In the genomic region with DNA sequence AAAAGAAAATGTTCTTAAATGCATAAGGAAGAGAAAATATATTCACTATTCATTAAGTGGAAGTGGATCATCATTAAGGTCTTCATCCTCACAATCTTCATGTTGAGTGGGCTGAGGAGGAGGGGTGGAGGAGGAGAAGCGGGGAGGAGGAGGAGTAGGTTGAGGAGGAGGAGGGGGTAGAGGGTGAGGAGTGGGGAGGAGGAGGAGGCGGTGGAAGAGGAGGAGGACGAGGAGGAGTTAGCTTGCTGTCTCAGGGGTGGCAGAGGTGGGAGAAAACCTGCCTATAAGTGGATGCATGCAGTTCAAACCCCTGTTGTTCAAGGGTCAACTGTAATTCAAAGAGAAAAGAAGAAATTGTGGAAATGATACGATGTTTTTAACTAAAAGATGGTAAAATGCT, we compare ENCODE assay signal across 27 cellular contexts.
DNase-seq lines count a peak whose midpoint lies in the region; ATAC-seq, FAIRE-seq and TF ChIP-seq lines count a peak whose summit lies in the region.
"Had no signal": no experiment of that assay in that cellular context is flagged by ENCODE, and none has a peak within 500 bp of the region (broad histone marks: within the 10 kb centered on the region; RNA-seq: fewer than 3 reads in every experiment).

No MANE protein-coding gene starts in this region.

- no peaks in the 10 kb centered on the region for H3K79me2 ChIP-seq in K562 (ENCODE audit: control insufficient read depth, insufficient read depth, low read length)

- H3K27ac ChIP-seq in K562 (ENCODE audit: extremely low read depth, low read depth, low read length), result no peak overlapping the region
- H3K27ac ChIP-seq: 22Rv1, SJCRH30 had no signal

- peaks cover 2% of the 10 kb centered on the region for H3K9me3 Mint-ChIP-seq in activated CD4-positive, alpha-beta memory T cell treated with anti-CD3 and anti-CD28 coated beads for 36 hours
- no peaks in the 10 kb centered on the region for H3K9me3 Mint-ChIP-seq in activated CD4-positive, alpha-beta memory T cell treated with anti-CD3 and anti-CD28 coated beads, Interleukin-2, amount 10 ng/mL, durations not matched to agents 7 days and 5 days
- H3K9me3 Mint-ChIP-seq in type B pancreatic cell, result no peaks in the 10 kb centered on the region
- peaks cover 14% of the 10 kb centered on the region for H3K9me3 Mint-ChIP-seq in progenitor cell of endocrine pancreas (ENCODE audit: low read depth)
- H3K9me3 Mint-ChIP-seq: CD8-positive, alpha-beta memory T cell had no signal

- no peaks in the 10 kb centered on the region for H3K27me3 ChIP-seq in K562 (ENCODE audit: control insufficient read depth in 2 of 2, insufficient read depth in 2 of 2, low read length in 2 of 2)
- H3K27me3 ChIP-seq: BE2C, MG63, SJCRH30 had no signal

- no peaks in the 10 kb centered on the region for H3K4me1 Mint-ChIP-seq in activated CD4-positive, alpha-beta memory T cell treated with anti-CD3 and anti-CD28 coated beads for 36 hours (ENCODE audit: low read depth)
- no peaks in the 10 kb centered on the region for H3K4me1 Mint-ChIP-seq in activated CD4-positive, alpha-beta memory T cell treated with anti-CD3 and anti-CD28 coated beads, Interleukin-2, amount 10 ng/mL, durations not matched to agents 7 days and 5 days
- no peaks in the 10 kb centered on the region for H3K4me1 Mint-ChIP-seq in type B pancreatic cell (ENCODE audit: unreplicated experiment)
- peaks cover 1% of the 10 kb centered on the region for H3K4me1 Mint-ChIP-seq in progenitor cell of endocrine pancreas (ENCODE audit: low read depth)
- H3K4me1 Mint-ChIP-seq: CD14-positive monocyte; CD8-positive, alpha-beta memory T cell had no signal

- TF ChIP-seq EP300 in K562 (IDR thresholded peaks at IDR 0.05; ENCODE audit: low read length), result no peak

- H3K36me3 Mint-ChIP-seq in activated CD4-positive, alpha-beta memory T cell treated with anti-CD3 and anti-CD28 coated beads for 36 hours, result no peaks in the 10 kb centered on the region
- H3K36me3 Mint-ChIP-seq in activated CD4-positive, alpha-beta memory T cell treated with anti-CD3 and anti-CD28 coated beads, Interleukin-2, amount 10 ng/mL, durations not matched to agents 7 days and 5 days (ENCODE audit: low read depth), result no peaks in the 10 kb centered on the region
- H3K36me3 Mint-ChIP-seq in type B pancreatic cell (no peaks in the 10 kb centered on the region), progenitor cell of endocrine pancreas (ENCODE audit: insufficient read depth) (no peaks in the 10 kb centered on the region)
- H3K36me3 Mint-ChIP-seq: CD14-positive monocyte; CD8-positive, alpha-beta memory T cell had no signal

- CTCF ChIA-PET in activated CD4-positive, alpha-beta memory T cell treated with anti-CD3 and anti-CD28 coated beads for 36 hours (lab: Charles Lee), result no interaction called here
- CTCF ChIA-PET in activated CD4-positive, alpha-beta memory T cell treated with anti-CD3 and anti-CD28 coated beads, Interleukin-2, amount 10 ng/mL, durations not matched to agents 7 days and 5 days (lab: Charles Lee), result no interaction called here
- CTCF ChIA-PET in K562 (lab: Yijun Ruan, JAX; ENCODE audit: low intra/inter-chr PET ratio), result no interaction called here

- no peak overlapping the region for H3K4me2 ChIP-seq in K562 (ENCODE audit: insufficient read depth, low read length)

- no peak overlapping the region for H2AFZ ChIP-seq in K562 (ENCODE audit: low read depth, low read length)

- POLR2A ChIA-PET in activated CD4-positive, alpha-beta memory T cell treated with anti-CD3 and anti-CD28 coated beads for 36 hours (lab: Charles Lee), result interaction anchor here (0.6 kb wide), 1 partner anchor 182 kb away, joined by 3 read pairs; no protein-coding TSS in a partner anchor
- POLR2A ChIA-PET in activated CD4-positive, alpha-beta memory T cell treated with anti-CD3 and anti-CD28 coated beads, Interleukin-2, amount 10 ng/mL, durations not matched to agents 7 days and 5 days (lab: Charles Lee), result no interaction called here
- POLR2A ChIA-PET in K562 (lab: Yijun Ruan, JAX), result no interaction called here

- no peak for TF ChIP-seq CTCF in K562 (IDR thresholded peaks at IDR 0.05 in 2 of 3, conservative IDR thresholded peaks at IDR 0.05 in 1 of 3; ENCODE audit: insufficient read depth in 2 of 3, low read depth in 1 of 3, low read length in 3 of 3)
- TF ChIP-seq CTCF in type B pancreatic cell (conservative IDR thresholded peaks at IDR 0.05), result no peak
- no peak for TF ChIP-seq CTCF in progenitor cell of endocrine pancreas (IDR thresholded peaks at IDR 0.05; ENCODE audit: unreplicated experiment)

- ATAC-seq in K562 (peak; percentile 47; the same call in 1 of the 3 replicates), left lobe of liver (no peak), GM18502 (IDR thresholded peaks at IDR 0.05; ENCODE audit: poor library complexity, unreplicated experiment) (no peak)
- ATAC-seq: HCT116, Right ventricle myocardium inferior had no signal

- H3K9me1 ChIP-seq in K562 (ENCODE audit: control insufficient read depth, insufficient read depth, low read length), result no peaks in the 10 kb centered on the region

- H3K27ac Mint-ChIP-seq in activated CD4-positive, alpha-beta memory T cell treated with anti-CD3 and anti-CD28 coated beads for 36 hours, result no peak overlapping the region
- H3K27ac Mint-ChIP-seq in activated CD4-positive, alpha-beta memory T cell treated with anti-CD3 and anti-CD28 coated beads, Interleukin-2, amount 10 ng/mL, durations not matched to agents 7 days and 5 days, result no peak overlapping the region
- H3K27ac Mint-ChIP-seq in type B pancreatic cell, result no peak overlapping the region
- no peak overlapping the region for H3K27ac Mint-ChIP-seq in progenitor cell of endocrine pancreas
- H3K27ac Mint-ChIP-seq: CD14-positive monocyte had no signal

- H3K9me3 ChIP-seq in K562 (replicated peaks; ENCODE audit: control insufficient read depth, insufficient read depth, low read depth, low read length), result peaks cover 3% of the 10 kb centered on the region; the same call in 1 of the 2 replicates
- H3K9me3 ChIP-seq: BE2C, MG63 had no signal

- H3K4me1 ChIP-seq in K562 (replicated peaks in 1 of 2; ENCODE audit: control insufficient read depth in 2 of 2, insufficient read depth in 2 of 2, low read length in 2 of 2), result peaks cover 0 to 6% of the 10 kb centered on the region in 2 experiments; a peak in 4 of 5 replicates
- H3K4me1 ChIP-seq: BE2C had no signal

- peaks cover 4% of the 10 kb centered on the region; the same call in 1 of the 3 replicates for H3K36me3 ChIP-seq in K562 (ENCODE audit: control insufficient read depth, insufficient read depth, low read length)
- H3K36me3 ChIP-seq: BE2C, MG63, SJCRH30 had no signal

- no peak overlapping the region for H3K4me3 ChIP-seq in K562
- H3K4me3 ChIP-seq: MG63, SJCRH30 had no signal

- FAIRE-seq in K562 (lab: Jason Lieb, UNC), result no peak
- FAIRE-seq: GM12892, GM19239 had no signal

- H3K9ac ChIP-seq in K562 (ENCODE audit: insufficient read depth in 1 of 2, low read depth in 2 of 2, low read length in 2 of 2), result no peak overlapping the region

- peak; percentile 2 for DNase-seq in activated CD4-positive, alpha-beta memory T cell treated with anti-CD3 and anti-CD28 coated beads for 36 hours
- DNase-seq in activated CD4-positive, alpha-beta memory T cell treated with anti-CD3 and anti-CD28 coated beads, Interleukin-2, amount 10 ng/mL, durations not matched to agents 7 days and 5 days, result no peak
- no peak for DNase-seq in K562 (ENCODE audit: extremely low read depth in 1 of 4, low spot score in 3 of 4)
- DNase-seq in left lobe of liver (ENCODE audit: low spot score), result peak; percentile 27
- peak; percentile 18 for DNase-seq in type B pancreatic cell (ENCODE audit: extremely low spot score, unreplicated experiment)
- DNase-seq in NCI-H2196 treated with DMSO at 0.1 percent for 48 hours (lab: John Stamatoyannopoulos, UW; ENCODE audit: unreplicated experiment), result no peak
- DNase-seq in progenitor cell of endocrine pancreas (ENCODE audit: low spot score, unreplicated experiment), result no peak
- DNase-seq: ACHN; BE2C; CD8-positive, alpha-beta memory T cell; DND-41; KG1; MG63; NCI-H146; NCI-H1930; NCI-H446 treated with DMSO at 0.1 percent for 48 hours; NCI-H526; NCI-H82; NK-92 treated with Interleukin-12 subunit alpha and Interleukin-12 subunit beta, amount 100 ng/mL, for 24 hours; SJCRH30 had no signal

- H4K20me1 ChIP-seq in K562 (replicated peaks; ENCODE audit: control insufficient read depth, insufficient read depth, low read length), result no peaks in the 10 kb centered on the region

- H3K27me3 Mint-ChIP-seq in activated CD4-positive, alpha-beta memory T cell treated with anti-CD3 and anti-CD28 coated beads for 36 hours, result no peaks in the 10 kb centered on the region
- peaks cover 4% of the 10 kb centered on the region for H3K27me3 Mint-ChIP-seq in activated CD4-positive, alpha-beta memory T cell treated with anti-CD3 and anti-CD28 coated beads, Interleukin-2, amount 10 ng/mL, durations not matched to agents 7 days and 5 days
- no peaks in the 10 kb centered on the region for H3K27me3 Mint-ChIP-seq in type B pancreatic cell
- H3K27me3 Mint-ChIP-seq in progenitor cell of endocrine pancreas, result peaks cover under 1% of the 10 kb centered on the region

- WGBS in K562 (ENCODE audit: insufficient coverage, low coverage, missing lambda C conversion rate), result 76% methylated on average over 2 of the region's 4 CpGs

- in situ Hi-C loops in K562 (cut with MboI), result no loop called here

- H3K4me3 Mint-ChIP-seq in activated CD4-positive, alpha-beta memory T cell treated with anti-CD3 and anti-CD28 coated beads for 36 hours, result no peak overlapping the region
- no peak overlapping the region for H3K4me3 Mint-ChIP-seq in activated CD4-positive, alpha-beta memory T cell treated with anti-CD3 and anti-CD28 coated beads, Interleukin-2, amount 10 ng/mL, durations not matched to agents 7 days and 5 days
- H3K4me3 Mint-ChIP-seq in type B pancreatic cell, result no peak overlapping the region
- H3K4me3 Mint-ChIP-seq in progenitor cell of endocrine pancreas (ENCODE audit: low read depth), result no peak overlapping the region
- H3K4me3 Mint-ChIP-seq: CD14-positive monocyte; CD8-positive, alpha-beta memory T cell had no signal

- TF ChIP-seq POLR2A in K562 (conservative IDR thresholded peaks at IDR 0.05), result no peak

- no peak for TF ChIP-seq RAD21 in K562 (CRISPR knock-in tag; conservative IDR thresholded peaks at IDR 0.05 in 1 of 2, IDR thresholded peaks at IDR 0.05 in 1 of 2)

- intact Hi-C loops in activated CD4-positive, alpha-beta memory T cell treated with anti-CD3 and anti-CD28 coated beads for 36 hours (cut with micrococcal nuclease), result no loop called here
- intact Hi-C loops in K562 (cut with micrococcal nuclease), result loop anchor here (10.0 kb wide), 1 partner anchor 71 kb away; a partner anchor contains a TSS

- BruUV-seq in K562 (replicated peaks; lab: Mats Ljungman, UMichigan), result no TSS peak

TF ChIP-seq in K562, 482 proteins besides CTCF, POLR2A, EP300 and RAD21:
- TF ChIP-seq KHSRP (IDR thresholded peaks at IDR 0.05) (no peak), ZNF263 (CRISPR knock-in tag; IDR thresholded peaks at IDR 0.05; ENCODE audit: borderline replicate concordance) (peak; percentile 78), ELF1 (tag; IDR thresholded peaks at IDR 0.05) (no peak), EGR1 (conservative IDR thresholded peaks at IDR 0.05) (peak; percentile 82)

Comparison
In these comparisons a context has a peak if more than half of its experiments do, and no peak if none do; other contexts are left out.
1. DNase-seq: peak in activated CD4-positive, alpha-beta memory T cell treated with anti-CD3 and anti-CD28 coated beads for 36 hours (single experiment), left lobe of liver (single experiment) and type B pancreatic cell (single experiment); none in activated CD4-positive, alpha-beta memory T cell treated with anti-CD3 and anti-CD28 coated beads, Interleukin-2, amount 10 ng/mL, durations not matched to agents 7 days and 5 days (single experiment), K562 (0 of 4), NCI-H2196 treated with DMSO at 0.1 percent for 48 hours (single experiment) and progenitor cell of endocrine pancreas (single experiment).